In the genomic region with DNA sequence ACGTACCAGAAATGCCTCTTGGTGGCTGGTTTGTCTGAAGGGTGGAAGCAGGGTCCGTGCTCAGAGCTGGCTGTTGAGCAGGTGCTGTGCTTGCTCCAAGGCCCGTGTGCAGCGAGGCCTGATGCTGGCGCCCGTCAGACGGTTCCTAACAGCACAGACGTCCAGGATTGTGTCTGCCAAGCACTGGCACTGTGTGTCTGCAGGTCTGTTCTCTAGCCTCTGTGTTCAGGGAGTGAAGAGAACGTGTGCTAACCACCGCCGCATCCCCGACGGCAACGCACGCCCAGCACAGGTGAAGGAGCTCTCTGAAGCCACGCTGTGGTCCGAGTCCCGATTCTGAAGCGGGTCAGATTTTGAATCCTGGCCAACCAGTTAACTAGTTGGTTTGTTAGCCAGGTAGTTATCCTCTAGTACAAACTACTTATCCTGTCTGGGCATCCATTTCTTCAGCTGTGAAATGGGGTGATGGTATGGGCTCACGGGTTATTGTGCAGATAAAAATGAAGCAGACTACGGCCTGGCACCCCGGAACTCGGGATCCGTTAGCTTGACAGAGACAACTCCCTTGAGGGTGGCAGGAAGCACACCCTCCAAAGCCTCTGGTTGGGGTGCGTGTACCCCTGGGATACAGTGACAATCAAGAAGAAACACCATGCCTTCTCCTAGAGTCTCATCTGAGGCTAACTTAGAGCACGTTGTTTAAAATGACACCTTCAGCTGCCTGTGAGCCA, we compare ENCODE assay signal across 2 cellular contexts.
TF ChIP-seq lines count a peak whose summit lies in the region.

No MANE protein-coding gene starts in this region.

TF ChIP-seq in SK-N-SH, 30 proteins besides CTCF, POLR2A, EP300 and RAD21 (continued from another document):
- TF ChIP-seq REST (IDR thresholded peaks at IDR 0.05; ENCODE audit: low read depth, low read length), result no peak
- no peak for TF ChIP-seq CHD2 (IDR thresholded peaks at IDR 0.05; ENCODE audit: low read length, partially characterized antibody)
- TF ChIP-seq SMC3 (IDR thresholded peaks at IDR 0.05; ENCODE audit: low read depth, low read length), result no peak
- TF ChIP-seq TAF1 (IDR thresholded peaks at IDR 0.05; ENCODE audit: borderline replicate concordance, low read depth, low read length), result no peak
- TF ChIP-seq NFIC (IDR thresholded peaks at IDR 0.05; ENCODE audit: borderline replicate concordance), result no peak
- TF ChIP-seq GABPA (IDR thresholded peaks at IDR 0.05; ENCODE audit: low read depth), result no peak
- no peak for TF ChIP-seq FOXM1 (IDR thresholded peaks at IDR 0.05; ENCODE audit: low read depth)
- TF ChIP-seq EZH2phosphoT487 (IDR thresholded peaks at IDR 0.05; ENCODE audit: borderline replicate concordance, low read depth), result no peak
- TF ChIP-seq, protein P1, sequence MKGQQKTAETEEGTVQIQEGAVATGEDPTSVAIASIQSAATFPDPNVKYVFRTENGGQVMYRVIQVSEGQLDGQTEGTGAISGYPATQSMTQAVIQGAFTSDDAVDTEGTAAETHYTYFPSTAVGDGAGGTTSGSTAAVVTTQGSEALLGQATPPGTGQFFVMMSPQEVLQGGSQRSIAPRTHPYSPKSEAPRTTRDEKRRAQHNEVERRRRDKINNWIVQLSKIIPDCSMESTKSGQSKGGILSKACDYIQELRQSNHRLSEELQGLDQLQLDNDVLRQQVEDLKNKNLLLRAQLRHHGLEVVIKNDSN (IDR thresholded peaks at IDR 0.05; ENCODE audit: borderline replicate concordance, low read depth), result no peak
- TF ChIP-seq TEAD4 (IDR thresholded peaks at IDR 0.05; ENCODE audit: borderline replicate concordance, insufficient read depth), result no peak
- TF ChIP-seq, protein P2, sequence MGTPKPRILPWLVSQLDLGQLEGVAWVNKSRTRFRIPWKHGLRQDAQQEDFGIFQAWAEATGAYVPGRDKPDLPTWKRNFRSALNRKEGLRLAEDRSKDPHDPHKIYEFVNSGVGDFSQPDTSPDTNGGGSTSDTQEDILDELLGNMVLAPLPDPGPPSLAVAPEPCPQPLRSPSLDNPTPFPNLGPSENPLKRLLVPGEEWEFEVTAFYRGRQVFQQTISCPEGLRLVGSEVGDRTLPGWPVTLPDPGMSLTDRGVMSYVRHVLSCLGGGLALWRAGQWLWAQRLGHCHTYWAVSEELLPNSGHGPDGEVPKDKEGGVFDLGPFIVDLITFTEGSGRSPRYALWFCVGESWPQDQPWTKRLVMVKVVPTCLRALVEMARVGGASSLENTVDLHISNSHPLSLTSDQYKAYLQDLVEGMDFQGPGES (IDR thresholded peaks at IDR 0.05; ENCODE audit: low read depth, low read length), result no peak
- TF ChIP-seq GATA2 (CRISPR knock-in tag; IDR thresholded peaks at IDR 0.05), result no peak
TF ChIP-seq in SK-N-SH: peak in this region for 0.

TF ChIP-seq in SK-N-SH treated with all-trans-retinoic acid at 6 μM for 48 hours, 23 proteins besides CTCF, POLR2A, EP300 and RAD21 (continued from another document):
- TF ChIP-seq, protein P3, sequence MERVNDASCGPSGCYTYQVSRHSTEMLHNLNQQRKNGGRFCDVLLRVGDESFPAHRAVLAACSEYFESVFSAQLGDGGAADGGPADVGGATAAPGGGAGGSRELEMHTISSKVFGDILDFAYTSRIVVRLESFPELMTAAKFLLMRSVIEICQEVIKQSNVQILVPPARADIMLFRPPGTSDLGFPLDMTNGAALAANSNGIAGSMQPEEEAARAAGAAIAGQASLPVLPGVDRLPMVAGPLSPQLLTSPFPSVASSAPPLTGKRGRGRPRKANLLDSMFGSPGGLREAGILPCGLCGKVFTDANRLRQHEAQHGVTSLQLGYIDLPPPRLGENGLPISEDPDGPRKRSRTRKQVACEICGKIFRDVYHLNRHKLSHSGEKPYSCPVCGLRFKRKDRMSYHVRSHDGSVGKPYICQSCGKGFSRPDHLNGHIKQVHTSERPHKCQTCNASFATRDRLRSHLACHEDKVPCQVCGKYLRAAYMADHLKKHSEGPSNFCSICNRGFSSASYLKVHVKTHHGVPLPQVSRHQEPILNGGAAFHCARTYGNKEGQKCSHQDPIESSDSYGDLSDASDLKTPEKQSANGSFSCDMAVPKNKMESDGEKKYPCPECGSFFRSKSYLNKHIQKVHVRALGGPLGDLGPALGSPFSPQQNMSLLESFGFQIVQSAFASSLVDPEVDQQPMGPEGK (CRISPR knock-in tag; IDR thresholded peaks at IDR 0.05; ENCODE audit: borderline replicate concordance), result no peak
- no peak for TF ChIP-seq ARNTL (CRISPR knock-in tag; IDR thresholded peaks at IDR 0.05; ENCODE audit: borderline replicate concordance, low read depth)
- TF ChIP-seq ZFP3 (CRISPR knock-in tag; IDR thresholded peaks at IDR 0.05), result no peak
- TF ChIP-seq ISL1 (CRISPR knock-in tag; IDR thresholded peaks at IDR 0.05), result no peak
- no peak for TF ChIP-seq BACH2 (CRISPR knock-in tag; IDR thresholded peaks at IDR 0.05; ENCODE audit: borderline replicate concordance)
- TF ChIP-seq GLIS3 (CRISPR knock-in tag; IDR thresholded peaks at IDR 0.05), result no peak
- no peak for TF ChIP-seq TSHZ2 (CRISPR knock-in tag; IDR thresholded peaks at IDR 0.05)
- no peak for TF ChIP-seq PPARA (CRISPR knock-in tag; IDR thresholded peaks at IDR 0.05; ENCODE audit: borderline replicate concordance)
